Comparison of ENCODE assay signal across 9 cellular contexts in genomic region chr11:87173185-87174039, GRCh38.
DNase-seq lines count a peak whose midpoint lies in the region; ATAC-seq, FAIRE-seq and TF ChIP-seq lines count a peak whose summit lies in the region.
"Had no signal": no experiment of that assay in that cellular context is flagged by ENCODE, and none has a peak within 500 bp of the region (broad histone marks: within the 10 kb centered on the region; RNA-seq: fewer than 3 reads in every experiment).

No MANE protein-coding gene starts in this region.

- peaks cover 30% of the 10 kb centered on the region for H3K36me3 Mint-ChIP-seq in CD8-positive, alpha-beta T cell
- H3K36me3 Mint-ChIP-seq in astrocyte (ENCODE audit: low read depth, unreplicated experiment) = peaks cover 2% of the 10 kb centered on the region

- H3K79me2 ChIP-seq in astrocyte (ENCODE audit: insufficient read depth, low read length) = no peaks in the 10 kb centered on the region

- no peak overlapping the region for H3K9ac ChIP-seq in astrocyte (ENCODE audit: low read length)

- H2AFZ ChIP-seq in astrocyte (ENCODE audit: low read depth, low read length) = no peak overlapping the region

- no peaks in the 10 kb centered on the region for H3K36me3 ChIP-seq in CD8-positive, alpha-beta T cell (ENCODE audit: insufficient read depth, low read length)
- H3K36me3 ChIP-seq in MG63 (no peaks in the 10 kb centered on the region), astrocyte (ENCODE audit: insufficient read depth, low read length) (no peaks in the 10 kb centered on the region), lower lobe of right lung (no peaks in the 10 kb centered on the region), mucosa of descending colon (ENCODE audit: low read depth) (no peaks in the 10 kb centered on the region)

- ATAC-seq in CD8-positive, alpha-beta T cell = peak; percentile 31
- ATAC-seq in lower lobe of right lung (peak; percentile 37 to 69), mucosa of descending colon (no peak)

- no peak for FAIRE-seq in astrocyte (lab: Jason Lieb, UNC)

- no peak overlapping the region for H3K27ac ChIP-seq in CD8-positive, alpha-beta T cell (ENCODE audit: low read depth, low read length)
- peak overlapping the region; percentile 8 for H3K27ac ChIP-seq in astrocyte (ENCODE audit: low read depth, low read length)
- H3K27ac ChIP-seq in lower lobe of right lung = no peak overlapping the region

- H4K20me1 ChIP-seq in astrocyte (ENCODE audit: insufficient read depth, low read length) = peaks cover 8% of the 10 kb centered on the region

- no peaks in the 10 kb centered on the region for H3K27me3 Mint-ChIP-seq in CD8-positive, alpha-beta T cell (ENCODE audit: low read depth)
- no peaks in the 10 kb centered on the region for H3K27me3 Mint-ChIP-seq in astrocyte (ENCODE audit: low read depth, unreplicated experiment)

- POLR2A ChIA-PET in CD8-positive, alpha-beta T cell (lab: Charles Lee) = no interaction called here

- DNase-seq in CD8-positive, alpha-beta T cell = no peak
- DNase-seq in MG63 (peak; percentile 51), astrocyte (ENCODE audit: low read depth) (peak; percentile 75), lower lobe of right lung (no peak), mucosa of descending colon (no peak), HuH-7.5 (ENCODE audit: low spot score) (no peak)
- no peak for DNase-seq in stimulated activated CD8-positive, alpha-beta memory T cell treated with anti-CD3 and anti-CD28 coated beads, Interleukin-4, amount 100 ng/mL, for 48 hours
- no peak for DNase-seq in activated CD4-positive, alpha-beta T cell treated with anti-CD3 and anti-CD28 coated beads for 48 hours
- DNase-seq: NCI-H748 treated with DMSO at 0.1 percent for 48 hours had no signal

- H3K4me3 ChIP-seq in CD8-positive, alpha-beta T cell (ENCODE audit: low read depth, low read length) = no peak overlapping the region
- H3K4me3 ChIP-seq in MG63 (no peak overlapping the region), astrocyte (ENCODE audit: insufficient read depth, low read depth, low read length) (no peak overlapping the region), lower lobe of right lung (no peak overlapping the region), mucosa of descending colon (no peak overlapping the region)

- peak overlapping the region; percentile 20 for H3K4me2 ChIP-seq in astrocyte (ENCODE audit: low read length)

- intact Hi-C loops in CD8-positive, alpha-beta T cell (cut with DNase I, micrococcal nuclease) = no loop called here
- intact Hi-C loops in lower lobe of right lung (cut with DNase I) = no loop called here
- intact Hi-C loops in mucosa of descending colon (cut with DNase I, micrococcal nuclease) = no loop called here

- H3K27ac Mint-ChIP-seq in CD8-positive, alpha-beta T cell = no peak overlapping the region
- H3K27ac Mint-ChIP-seq in astrocyte (ENCODE audit: unreplicated experiment) = no peak overlapping the region

- H3K9me3 Mint-ChIP-seq in CD8-positive, alpha-beta T cell = peaks cover 20% of the 10 kb centered on the region
- peaks cover 6% of the 10 kb centered on the region for H3K9me3 Mint-ChIP-seq in astrocyte (ENCODE audit: unreplicated experiment)

- no peak overlapping the region for H3K4me3 Mint-ChIP-seq in CD8-positive, alpha-beta T cell
- H3K4me3 Mint-ChIP-seq in astrocyte (ENCODE audit: unreplicated experiment) = no peak overlapping the region

- peaks cover 11% of the 10 kb centered on the region for H3K4me1 Mint-ChIP-seq in CD8-positive, alpha-beta T cell (ENCODE audit: low read depth)
- peaks cover 28% of the 10 kb centered on the region for H3K4me1 Mint-ChIP-seq in astrocyte (ENCODE audit: low read depth, unreplicated experiment)

- no peaks in the 10 kb centered on the region for H3K9me3 ChIP-seq in CD8-positive, alpha-beta T cell (ENCODE audit: low read length)
- H3K9me3 ChIP-seq in MG63 (no peaks in the 10 kb centered on the region; the same call in 1 of the 2 replicates), astrocyte (ENCODE audit: insufficient read depth, low read depth, low read length) (no peaks in the 10 kb centered on the region), lower lobe of right lung (peaks cover 3% of the 10 kb centered on the region), mucosa of descending colon (peaks cover 9% of the 10 kb centered on the region)

- TF ChIP-seq CTCF in CD8-positive, alpha-beta T cell (IDR thresholded peaks at IDR 0.05) = no peak
- no peak for TF ChIP-seq CTCF in astrocyte (IDR thresholded peaks at IDR 0.05; ENCODE audit: insufficient read depth, low read depth, low read length)
- TF ChIP-seq CTCF in lower lobe of right lung (IDR thresholded peaks at IDR 0.05) = no peak
- no peak for TF ChIP-seq CTCF in mucosa of descending colon (IDR thresholded peaks at IDR 0.05)

- CTCF ChIA-PET in CD8-positive, alpha-beta T cell (lab: Charles Lee) = no interaction called here

- no peaks in the 10 kb centered on the region for H3K27me3 ChIP-seq in CD8-positive, alpha-beta T cell (ENCODE audit: insufficient read depth, low read length)
- H3K27me3 ChIP-seq in MG63 (no peaks in the 10 kb centered on the region), astrocyte (ENCODE audit: insufficient read depth, low read length) (no peaks in the 10 kb centered on the region), lower lobe of right lung (ENCODE audit: low read depth) (no peaks in the 10 kb centered on the region)

- H3K4me1 ChIP-seq in CD8-positive, alpha-beta T cell (ENCODE audit: insufficient read depth, low read length) = no peaks in the 10 kb centered on the region
- H3K4me1 ChIP-seq in astrocyte (ENCODE audit: insufficient read depth, low read length) = peaks cover 16% of the 10 kb centered on the region
- H3K4me1 ChIP-seq in lower lobe of right lung = no peaks in the 10 kb centered on the region
- no peaks in the 10 kb centered on the region for H3K4me1 ChIP-seq in mucosa of descending colon (ENCODE audit: low read depth)

Comparison
In these comparisons a context has a peak if more than half of its experiments do, and no peak if none do; other contexts are left out.
1. DNase-seq: peak in MG63 (single experiment) and astrocyte (single experiment); none in CD8-positive, alpha-beta T cell (0 of 7), lower lobe of right lung (single experiment), mucosa of descending colon (0 of 3), stimulated activated CD8-positive, alpha-beta memory T cell treated with anti-CD3 and anti-CD28 coated beads, Interleukin-4, amount 100 ng/mL, for 48 hours (single experiment), HuH-7.5 (single experiment) and activated CD4-positive, alpha-beta T cell treated with anti-CD3 and anti-CD28 coated beads for 48 hours (single experiment).